1 cellular context compared by ENCODE assay signal in the genomic region with DNA sequence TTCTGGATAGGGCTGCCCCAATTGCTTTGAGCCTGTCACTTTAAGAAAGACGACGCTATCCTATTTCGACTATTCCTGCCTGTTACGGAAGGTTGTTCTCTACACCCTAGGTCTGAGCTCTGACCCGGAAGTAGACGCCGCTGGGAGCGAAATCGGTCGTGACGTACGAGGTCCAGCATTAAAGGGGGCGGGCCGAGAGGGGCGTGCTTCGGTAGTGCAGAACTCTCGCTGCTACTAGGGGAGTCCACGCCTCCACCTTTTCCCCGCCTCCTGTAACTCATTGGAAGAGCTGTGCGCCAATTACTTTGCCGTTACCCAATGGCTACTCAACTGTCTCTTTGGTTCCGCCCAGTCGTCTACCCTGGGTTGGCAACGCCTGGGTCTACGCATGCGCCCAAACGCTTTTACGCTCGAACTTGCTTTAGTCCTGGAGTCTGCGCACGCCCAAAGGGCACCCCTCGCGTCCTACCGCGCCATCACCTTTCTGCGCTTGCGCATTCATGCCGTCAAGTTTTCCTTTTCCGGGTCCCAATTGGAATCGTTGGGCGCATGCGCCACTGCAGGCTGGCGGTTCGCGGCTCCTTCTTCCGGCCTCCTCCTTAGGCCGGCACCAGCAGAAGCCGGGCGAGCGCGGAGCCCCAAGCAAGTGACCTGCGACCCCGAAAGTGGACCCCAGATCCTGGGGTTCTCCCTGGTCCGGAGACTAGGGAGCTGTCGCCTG.
TF ChIP-seq lines count a peak whose summit lies in the region.

Gene PCNX3, plus strand, starts transcription at position 548 of the 721 bp plus-strand sequence. CDS start 536 bp downstream, outside the sequence.

TF ChIP-seq in K562, 482 proteins besides CTCF, POLR2A, EP300 and RAD21 (continued from another document and continues in another):
- TF ChIP-seq ARID4B (CRISPR knock-in tag; IDR thresholded peaks at IDR 0.05) (peak; percentile 10; the same call in 1 of the 2 replicates), HEY1 (CRISPR knock-in tag; IDR thresholded peaks at IDR 0.05; ENCODE audit: borderline replicate concordance) (no peak), C11orf30 (IDR thresholded peaks at IDR 0.05; ENCODE audit: low read depth) (peak; percentile 86), CHD2 (IDR thresholded peaks at IDR 0.05; ENCODE audit: low read depth, low read length) (peak; percentile 88), NCOA4 (IDR thresholded peaks at IDR 0.05; ENCODE audit: partially characterized antibody) (no peak), NR4A1 (CRISPR knock-in tag; IDR thresholded peaks at IDR 0.05) (0 out of 2 replicates have a peak, but pooled peaks have one; percentile 45), NR4A1 (tag; IDR thresholded peaks at IDR 0.05) (no peak), ESRRA (IDR thresholded peaks at IDR 0.05; ENCODE audit: borderline replicate concordance, low read depth) (peak; percentile 72), ARNT (IDR thresholded peaks at IDR 0.05) (no peak; a peak in 1 of 4 replicates), IFI16 (CRISPR knock-in tag; IDR thresholded peaks at IDR 0.05) (no peak), EP400 (IDR thresholded peaks at IDR 0.05) (peak; percentile 73), BCL6 (CRISPR knock-in tag; IDR thresholded peaks at IDR 0.05) (no peak), MBD2 (IDR thresholded peaks at IDR 0.05; ENCODE audit: borderline replicate concordance, low read depth) (peak; percentile 98), ZNF253 (CRISPR knock-in tag; conservative IDR thresholded peaks at IDR 0.05) (no peak), PHTF2 (CRISPR knock-in tag; IDR thresholded peaks at IDR 0.05) (no peak), NUFIP1 (IDR thresholded peaks at IDR 0.05; ENCODE audit: partially characterized antibody) (no peak), ZNF395 (CRISPR knock-in tag; IDR thresholded peaks at IDR 0.05) (no peak), SOX6 (IDR thresholded peaks at IDR 0.05) (no peak; the same call in 1 of the 2 replicates), RREB1 (CRISPR knock-in tag; IDR thresholded peaks at IDR 0.05) (peak; percentile 65; the same call in 1 of the 2 replicates), SREBF1 (IDR thresholded peaks at IDR 0.05; ENCODE audit: borderline replicate concordance, low read depth, low read length) (peak; percentile 84; the same call in 1 of the 2 replicates), PYGO2 (tag; IDR thresholded peaks at IDR 0.05) (no peak), NFE2L1 (tag; IDR thresholded peaks at IDR 0.05; ENCODE audit: borderline replicate concordance, low read depth) (no peak)
- TF ChIP-seq, protein P1, sequence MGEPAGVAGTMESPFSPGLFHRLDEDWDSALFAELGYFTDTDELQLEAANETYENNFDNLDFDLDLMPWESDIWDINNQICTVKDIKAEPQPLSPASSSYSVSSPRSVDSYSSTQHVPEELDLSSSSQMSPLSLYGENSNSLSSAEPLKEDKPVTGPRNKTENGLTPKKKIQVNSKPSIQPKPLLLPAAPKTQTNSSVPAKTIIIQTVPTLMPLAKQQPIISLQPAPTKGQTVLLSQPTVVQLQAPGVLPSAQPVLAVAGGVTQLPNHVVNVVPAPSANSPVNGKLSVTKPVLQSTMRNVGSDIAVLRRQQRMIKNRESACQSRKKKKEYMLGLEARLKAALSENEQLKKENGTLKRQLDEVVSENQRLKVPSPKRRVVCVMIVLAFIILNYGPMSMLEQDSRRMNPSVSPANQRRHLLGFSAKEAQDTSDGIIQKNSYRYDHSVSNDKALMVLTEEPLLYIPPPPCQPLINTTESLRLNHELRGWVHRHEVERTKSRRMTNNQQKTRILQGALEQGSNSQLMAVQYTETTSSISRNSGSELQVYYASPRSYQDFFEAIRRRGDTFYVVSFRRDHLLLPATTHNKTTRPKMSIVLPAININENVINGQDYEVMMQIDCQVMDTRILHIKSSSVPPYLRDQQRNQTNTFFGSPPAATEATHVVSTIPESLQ (CRISPR knock-in tag; IDR thresholded peaks at IDR 0.05): no peak
- TF ChIP-seq, protein P2, sequence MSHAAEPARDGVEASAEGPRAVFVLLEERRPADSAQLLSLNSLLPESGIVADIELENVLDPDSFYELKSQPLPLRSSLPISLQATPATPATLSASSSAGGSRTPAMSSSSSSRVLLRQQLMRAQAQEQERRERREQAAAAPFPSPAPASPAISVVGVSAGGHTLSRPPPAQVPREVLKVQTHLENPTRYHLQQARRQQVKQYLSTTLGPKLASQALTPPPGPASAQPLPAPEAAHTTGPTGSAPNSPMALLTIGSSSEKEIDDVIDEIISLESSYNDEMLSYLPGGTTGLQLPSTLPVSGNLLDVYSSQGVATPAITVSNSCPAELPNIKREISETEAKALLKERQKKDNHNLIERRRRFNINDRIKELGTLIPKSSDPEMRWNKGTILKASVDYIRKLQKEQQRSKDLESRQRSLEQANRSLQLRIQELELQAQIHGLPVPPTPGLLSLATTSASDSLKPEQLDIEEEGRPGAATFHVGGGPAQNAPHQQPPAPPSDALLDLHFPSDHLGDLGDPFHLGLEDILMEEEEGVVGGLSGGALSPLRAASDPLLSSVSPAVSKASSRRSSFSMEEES (CRISPR knock-in tag; IDR thresholded peaks at IDR 0.05): no peak
- TF ChIP-seq, protein P3, sequence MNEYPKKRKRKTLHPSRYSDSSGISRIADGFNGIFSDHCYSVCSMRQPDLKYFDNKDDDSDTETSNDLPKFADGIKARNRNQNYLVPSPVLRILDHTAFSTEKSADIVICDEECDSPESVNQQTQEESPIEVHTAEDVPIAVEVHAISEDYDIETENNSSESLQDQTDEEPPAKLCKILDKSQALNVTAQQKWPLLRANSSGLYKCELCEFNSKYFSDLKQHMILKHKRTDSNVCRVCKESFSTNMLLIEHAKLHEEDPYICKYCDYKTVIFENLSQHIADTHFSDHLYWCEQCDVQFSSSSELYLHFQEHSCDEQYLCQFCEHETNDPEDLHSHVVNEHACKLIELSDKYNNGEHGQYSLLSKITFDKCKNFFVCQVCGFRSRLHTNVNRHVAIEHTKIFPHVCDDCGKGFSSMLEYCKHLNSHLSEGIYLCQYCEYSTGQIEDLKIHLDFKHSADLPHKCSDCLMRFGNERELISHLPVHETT (CRISPR knock-in tag; conservative IDR thresholded peaks at IDR 0.05 in 1 of 2, IDR thresholded peaks at IDR 0.05 in 1 of 2): peak in 1 of 2 experiments; percentile 97; a peak in 2 of 4 replicates
- TF ChIP-seq, protein P4, sequence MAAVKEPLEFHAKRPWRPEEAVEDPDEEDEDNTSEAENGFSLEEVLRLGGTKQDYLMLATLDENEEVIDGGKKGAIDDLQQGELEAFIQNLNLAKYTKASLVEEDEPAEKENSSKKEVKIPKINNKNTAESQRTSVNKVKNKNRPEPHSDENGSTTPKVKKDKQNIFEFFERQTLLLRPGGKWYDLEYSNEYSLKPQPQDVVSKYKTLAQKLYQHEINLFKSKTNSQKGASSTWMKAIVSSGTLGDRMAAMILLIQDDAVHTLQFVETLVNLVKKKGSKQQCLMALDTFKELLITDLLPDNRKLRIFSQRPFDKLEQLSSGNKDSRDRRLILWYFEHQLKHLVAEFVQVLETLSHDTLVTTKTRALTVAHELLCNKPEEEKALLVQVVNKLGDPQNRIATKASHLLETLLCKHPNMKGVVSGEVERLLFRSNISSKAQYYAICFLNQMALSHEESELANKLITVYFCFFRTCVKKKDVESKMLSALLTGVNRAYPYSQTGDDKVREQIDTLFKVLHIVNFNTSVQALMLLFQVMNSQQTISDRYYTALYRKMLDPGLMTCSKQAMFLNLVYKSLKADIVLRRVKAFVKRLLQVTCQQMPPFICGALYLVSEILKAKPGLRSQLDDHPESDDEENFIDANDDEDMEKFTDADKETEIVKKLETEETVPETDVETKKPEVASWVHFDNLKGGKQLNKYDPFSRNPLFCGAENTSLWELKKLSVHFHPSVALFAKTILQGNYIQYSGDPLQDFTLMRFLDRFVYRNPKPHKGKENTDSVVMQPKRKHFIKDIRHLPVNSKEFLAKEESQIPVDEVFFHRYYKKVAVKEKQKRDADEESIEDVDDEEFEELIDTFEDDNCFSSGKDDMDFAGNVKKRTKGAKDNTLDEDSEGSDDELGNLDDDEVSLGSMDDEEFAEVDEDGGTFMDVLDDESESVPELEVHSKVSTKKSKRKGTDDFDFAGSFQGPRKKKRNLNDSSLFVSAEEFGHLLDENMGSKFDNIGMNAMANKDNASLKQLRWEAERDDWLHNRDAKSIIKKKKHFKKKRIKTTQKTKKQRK (IDR thresholded peaks at IDR 0.05; ENCODE audit: borderline replicate concordance, low read depth, low read length): peak; percentile 51; the same call in 1 of the 2 replicates
- TF ChIP-seq, protein P5, sequence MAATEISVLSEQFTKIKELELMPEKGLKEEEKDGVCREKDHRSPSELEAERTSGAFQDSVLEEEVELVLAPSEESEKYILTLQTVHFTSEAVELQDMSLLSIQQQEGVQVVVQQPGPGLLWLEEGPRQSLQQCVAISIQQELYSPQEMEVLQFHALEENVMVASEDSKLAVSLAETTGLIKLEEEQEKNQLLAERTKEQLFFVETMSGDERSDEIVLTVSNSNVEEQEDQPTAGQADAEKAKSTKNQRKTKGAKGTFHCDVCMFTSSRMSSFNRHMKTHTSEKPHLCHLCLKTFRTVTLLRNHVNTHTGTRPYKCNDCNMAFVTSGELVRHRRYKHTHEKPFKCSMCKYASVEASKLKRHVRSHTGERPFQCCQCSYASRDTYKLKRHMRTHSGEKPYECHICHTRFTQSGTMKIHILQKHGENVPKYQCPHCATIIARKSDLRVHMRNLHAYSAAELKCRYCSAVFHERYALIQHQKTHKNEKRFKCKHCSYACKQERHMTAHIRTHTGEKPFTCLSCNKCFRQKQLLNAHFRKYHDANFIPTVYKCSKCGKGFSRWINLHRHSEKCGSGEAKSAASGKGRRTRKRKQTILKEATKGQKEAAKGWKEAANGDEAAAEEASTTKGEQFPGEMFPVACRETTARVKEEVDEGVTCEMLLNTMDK (IDR thresholded peaks at IDR 0.05; ENCODE audit: borderline replicate concordance, insufficient read depth, low read depth, low read length, poor library complexity, severe bottlenecking): peak; percentile 10
